15 cellular contexts compared by ENCODE assay signal in genomic region chr3:72537448-72537847, GRCh38.
DNase-seq lines count a peak whose midpoint lies in the region; ATAC-seq and TF ChIP-seq lines count a peak whose summit lies in the region.
"Had no signal": no experiment of that assay in that cellular context is flagged by ENCODE, and none has a peak within 500 bp of the region (broad histone marks: within the 10 kb centered on the region; RNA-seq: fewer than 3 reads in every experiment).

No MANE protein-coding gene starts in this region.

- peaks cover 13% of the 10 kb centered on the region for H3K27me3 Mint-ChIP-seq in IgD-negative memory B cell
- H3K27me3 Mint-ChIP-seq in stimulated activated memory B cell treated with anti-CD40 and anti-IgM and Interleukin-4, amounts not matched to agents 10 μg/mL and 1 μg/mL and 100 μg/mL, for 72 hours = peaks cover 13% of the 10 kb centered on the region
- H3K27me3 Mint-ChIP-seq in activated CD8-positive, alpha-beta memory T cell treated with anti-CD3 and anti-CD28 coated beads, Interleukin-2, amount 10 ng/mL, durations not matched to agents 7 days and 5 days = peaks cover 7% of the 10 kb centered on the region

- peak; percentile 36 for ATAC-seq in GM18868 (IDR thresholded peaks at IDR 0.05; ENCODE audit: unreplicated experiment)
- ATAC-seq in HG02759 (IDR thresholded peaks at IDR 0.05; ENCODE audit: unreplicated experiment) = peak; percentile 34
- ATAC-seq in stimulated activated memory B cell treated with anti-CD40 and anti-IgM and Interleukin-4, amounts not matched to agents 10 μg/mL and 1 μg/mL and 100 μg/mL, for 72 hours = no peak
- ATAC-seq in body of pancreas = no peak
- ATAC-seq in GM21717 (IDR thresholded peaks at IDR 0.05; ENCODE audit: unreplicated experiment) = no peak
- ATAC-seq in activated CD8-positive, alpha-beta memory T cell treated with anti-CD3 and anti-CD28 coated beads, Interleukin-2, amount 10 ng/mL, durations not matched to agents 7 days and 5 days = no peak

- H3K9me3 Mint-ChIP-seq in IgD-negative memory B cell = peaks cover 0 to 4% (median 0%) of the 10 kb centered on the region in 3 donors
- peaks cover 6% of the 10 kb centered on the region for H3K9me3 Mint-ChIP-seq in stimulated activated memory B cell treated with anti-CD40 and anti-IgM and Interleukin-4, amounts not matched to agents 10 μg/mL and 1 μg/mL and 100 μg/mL, for 72 hours
- H3K9me3 Mint-ChIP-seq in activated CD8-positive, alpha-beta memory T cell treated with anti-CD3 and anti-CD28 coated beads, Interleukin-2, amount 10 ng/mL, durations not matched to agents 7 days and 5 days (ENCODE audit: low read depth) = peaks cover 7% of the 10 kb centered on the region
- H3K9me3 Mint-ChIP-seq: CD4-positive, alpha-beta memory T cell had no signal

- no peaks in the 10 kb centered on the region for H3K4me1 ChIP-seq in body of pancreas
- H3K4me1 ChIP-seq: BE2C had no signal

- H3K27me3 ChIP-seq in body of pancreas = no peaks in the 10 kb centered on the region
- H3K27me3 ChIP-seq: BE2C had no signal

- no peak overlapping the region for H3K4me3 Mint-ChIP-seq in IgD-negative memory B cell
- no peak overlapping the region for H3K4me3 Mint-ChIP-seq in stimulated activated memory B cell treated with anti-CD40 and anti-IgM and Interleukin-4, amounts not matched to agents 10 μg/mL and 1 μg/mL and 100 μg/mL, for 72 hours
- H3K4me3 Mint-ChIP-seq in activated CD8-positive, alpha-beta memory T cell treated with anti-CD3 and anti-CD28 coated beads, Interleukin-2, amount 10 ng/mL, durations not matched to agents 7 days and 5 days = no peak overlapping the region
- H3K4me3 Mint-ChIP-seq: CD4-positive, alpha-beta memory T cell had no signal

- H3K27ac ChIP-seq in body of pancreas = no peak overlapping the region
- H3K27ac ChIP-seq: C4-2B, GM23248 had no signal

- no peaks in the 10 kb centered on the region for H3K36me3 ChIP-seq in body of pancreas (replicated peaks in 1 of 2; ENCODE audit: insufficient read depth in 1 of 2, low read depth in 2 of 2)
- H3K36me3 ChIP-seq: BE2C had no signal

- no peaks in the 10 kb centered on the region for H3K9me3 ChIP-seq in body of pancreas

- H3K4me1 Mint-ChIP-seq in IgD-negative memory B cell = peaks cover 10 to 15% (median 11%) of the 10 kb centered on the region in 3 donors
- H3K4me1 Mint-ChIP-seq in stimulated activated memory B cell treated with anti-CD40 and anti-IgM and Interleukin-4, amounts not matched to agents 10 μg/mL and 1 μg/mL and 100 μg/mL, for 72 hours = peaks cover 42% of the 10 kb centered on the region
- peaks cover 13% of the 10 kb centered on the region for H3K4me1 Mint-ChIP-seq in activated CD8-positive, alpha-beta memory T cell treated with anti-CD3 and anti-CD28 coated beads, Interleukin-2, amount 10 ng/mL, durations not matched to agents 7 days and 5 days

- CTCF ChIA-PET in activated CD8-positive, alpha-beta memory T cell treated with anti-CD3 and anti-CD28 coated beads, Interleukin-2, amount 10 ng/mL, durations not matched to agents 7 days and 5 days (lab: Charles Lee) = no interaction called here

- no peak for TF ChIP-seq POLR2A in body of pancreas (IDR thresholded peaks at IDR 0.05)

- H3K27ac Mint-ChIP-seq in IgD-negative memory B cell = peak overlapping the region in 2 of 3 donors; percentile 4 to 82
- peak overlapping the region; percentile 31 for H3K27ac Mint-ChIP-seq in stimulated activated memory B cell treated with anti-CD40 and anti-IgM and Interleukin-4, amounts not matched to agents 10 μg/mL and 1 μg/mL and 100 μg/mL, for 72 hours
- no peak overlapping the region for H3K27ac Mint-ChIP-seq in activated CD8-positive, alpha-beta memory T cell treated with anti-CD3 and anti-CD28 coated beads, Interleukin-2, amount 10 ng/mL, durations not matched to agents 7 days and 5 days
- H3K27ac Mint-ChIP-seq: CD4-positive, alpha-beta memory T cell had no signal

- TF ChIP-seq CTCF in body of pancreas (IDR thresholded peaks at IDR 0.05) = no peak

- WGBS in body of pancreas, 2 donors = 87% methylated on average over 5 to 6 of the region's 6 CpGs

- H3K36me3 Mint-ChIP-seq in IgD-negative memory B cell = no peaks in the 10 kb centered on the region
- peaks cover 7% of the 10 kb centered on the region for H3K36me3 Mint-ChIP-seq in stimulated activated memory B cell treated with anti-CD40 and anti-IgM and Interleukin-4, amounts not matched to agents 10 μg/mL and 1 μg/mL and 100 μg/mL, for 72 hours
- peaks cover 9% of the 10 kb centered on the region for H3K36me3 Mint-ChIP-seq in activated CD8-positive, alpha-beta memory T cell treated with anti-CD3 and anti-CD28 coated beads, Interleukin-2, amount 10 ng/mL, durations not matched to agents 7 days and 5 days
- H3K36me3 Mint-ChIP-seq: CD4-positive, alpha-beta memory T cell had no signal

- no peak overlapping the region for H3K4me3 ChIP-seq in body of pancreas
- H3K4me3 ChIP-seq: GM23248 had no signal

- DNase-seq in body of pancreas = no peak
- no peak for DNase-seq in activated CD8-positive, alpha-beta memory T cell treated with anti-CD3 and anti-CD28 coated beads, Interleukin-2, amount 10 ng/mL, durations not matched to agents 7 days and 5 days
- DNase-seq: BE2C; CD4-positive, alpha-beta memory T cell; EL; GM23248; H7; IMR-90; KG1 had no signal

- intact Hi-C loops in body of pancreas (cut with DNase I) = no loop called here

Comparison
In these comparisons a context has a peak if more than half of its experiments do, and no peak if none do; other contexts are left out.
1. ATAC-seq: peak in GM18868 (single experiment) and HG02759 (single experiment); none in stimulated activated memory B cell treated with anti-CD40 and anti-IgM and Interleukin-4, amounts not matched to agents 10 μg/mL and 1 μg/mL and 100 μg/mL, for 72 hours (single experiment), body of pancreas (single experiment), GM21717 (single experiment) and activated CD8-positive, alpha-beta memory T cell treated with anti-CD3 and anti-CD28 coated beads, Interleukin-2, amount 10 ng/mL, durations not matched to agents 7 days and 5 days (single experiment).